9 cellular contexts compared by ENCODE assay signal in genomic region chr1:183195146-183195571, GRCh38. TPM values are rescaled to one million over a fixed set of nuclear protein-coding genes. Genes with fewer than 3 reads are reported as not detected.
DNase-seq lines count a peak whose midpoint lies in the region; ATAC-seq lines count a peak whose summit lies in the region.
"Had no signal": no experiment of that assay in that cellular context is flagged by ENCODE, and none has a peak within 500 bp of the region (broad histone marks: within the 10 kb centered on the region; RNA-seq: fewer than 3 reads in every experiment).

No MANE protein-coding gene starts in this region.

- peak overlapping the region; percentile 26 for H3K27ac Mint-ChIP-seq in activated CD8-positive, alpha-beta memory T cell treated with anti-CD3 and anti-CD28 coated beads, Interleukin-2, amount 10 ng/mL, durations not matched to agents 7 days and 5 days
- H3K27ac Mint-ChIP-seq in T-helper 17 cell: peak overlapping the region; percentile 86
- peak overlapping the region; percentile 86 for H3K27ac Mint-ChIP-seq in stimulated activated naive CD8-positive, alpha-beta T cell treated with anti-CD3 and anti-CD28 coated beads, Interleukin-15, Interleukin-2, amounts not matched to agents 100 ng/mL and 50 ng/mL, for 24 hours

- no peaks in the 10 kb centered on the region for H3K36me3 Mint-ChIP-seq in activated CD8-positive, alpha-beta memory T cell treated with anti-CD3 and anti-CD28 coated beads, Interleukin-2, amount 10 ng/mL, durations not matched to agents 7 days and 5 days
- H3K36me3 Mint-ChIP-seq in T-helper 17 cell (ENCODE audit: low read depth): peaks cover 12% of the 10 kb centered on the region
- H3K36me3 Mint-ChIP-seq in stimulated activated naive CD8-positive, alpha-beta T cell treated with anti-CD3 and anti-CD28 coated beads, Interleukin-15, Interleukin-2, amounts not matched to agents 100 ng/mL and 50 ng/mL, for 24 hours (ENCODE audit: low read depth): no peaks in the 10 kb centered on the region

- no peaks in the 10 kb centered on the region for H3K9me3 Mint-ChIP-seq in activated CD8-positive, alpha-beta memory T cell treated with anti-CD3 and anti-CD28 coated beads, Interleukin-2, amount 10 ng/mL, durations not matched to agents 7 days and 5 days (ENCODE audit: low read depth)
- no peaks in the 10 kb centered on the region for H3K9me3 Mint-ChIP-seq in stimulated activated naive CD8-positive, alpha-beta T cell treated with anti-CD3 and anti-CD28 coated beads, Interleukin-15, Interleukin-2, amounts not matched to agents 100 ng/mL and 50 ng/mL, for 24 hours

- peak; percentile 43 for ATAC-seq in activated CD8-positive, alpha-beta memory T cell treated with anti-CD3 and anti-CD28 coated beads, Interleukin-2, amount 10 ng/mL, durations not matched to agents 7 days and 5 days
- ATAC-seq in HG03039 (IDR thresholded peaks at IDR 0.05; ENCODE audit: unreplicated experiment): peak; percentile 34
- peak; percentile 23 for ATAC-seq in T-helper 17 cell
- no peak for ATAC-seq in left lobe of liver

- CTCF ChIA-PET in activated CD8-positive, alpha-beta memory T cell treated with anti-CD3 and anti-CD28 coated beads, Interleukin-2, amount 10 ng/mL, durations not matched to agents 7 days and 5 days (lab: Charles Lee): interaction anchor here (1.6 kb wide), 1 partner anchor 31 kb away, joined by 6 read pairs; no protein-coding TSS in a partner anchor

- H3K4me1 Mint-ChIP-seq in activated CD8-positive, alpha-beta memory T cell treated with anti-CD3 and anti-CD28 coated beads, Interleukin-2, amount 10 ng/mL, durations not matched to agents 7 days and 5 days: peaks cover 17% of the 10 kb centered on the region
- H3K4me1 Mint-ChIP-seq in T-helper 17 cell: peaks cover 10% of the 10 kb centered on the region
- H3K4me1 Mint-ChIP-seq in stimulated activated naive CD8-positive, alpha-beta T cell treated with anti-CD3 and anti-CD28 coated beads, Interleukin-15, Interleukin-2, amounts not matched to agents 100 ng/mL and 50 ng/mL, for 24 hours (ENCODE audit: low read depth): peaks cover 12% of the 10 kb centered on the region

- no peak for DNase-seq in activated CD8-positive, alpha-beta memory T cell treated with anti-CD3 and anti-CD28 coated beads, Interleukin-2, amount 10 ng/mL, durations not matched to agents 7 days and 5 days
- DNase-seq in activated CD8-positive, alpha-beta memory T cell treated with anti-CD3 and anti-CD28 coated beads, Interleukin-2, amount 50 U/mL, for 4 hours: no peak
- no peak for DNase-seq in T-helper 17 cell
- DNase-seq in left lobe of liver (ENCODE audit: low spot score): no peak
- no peak for DNase-seq in stimulated activated naive CD4-positive, alpha-beta T cell treated with Interleukin-2 at 50 U/mL for 16 hours (lab: John Stamatoyannopoulos, UW)
- DNase-seq in NCI-H1436 (lab: John Stamatoyannopoulos, UW): no peak
- DNase-seq: heart right ventricle had no signal

- no peaks in the 10 kb centered on the region for H3K9me3 ChIP-seq in T-helper 17 cell (ENCODE audit: control insufficient read depth, low read length, poor library complexity, severe bottlenecking)
- H3K9me3 ChIP-seq: heart right ventricle had no signal

- peaks cover 33% of the 10 kb centered on the region for H3K27me3 Mint-ChIP-seq in activated CD8-positive, alpha-beta memory T cell treated with anti-CD3 and anti-CD28 coated beads, Interleukin-2, amount 10 ng/mL, durations not matched to agents 7 days and 5 days
- peaks cover 23% of the 10 kb centered on the region for H3K27me3 Mint-ChIP-seq in T-helper 17 cell
- peaks cover 10% of the 10 kb centered on the region for H3K27me3 Mint-ChIP-seq in stimulated activated naive CD8-positive, alpha-beta T cell treated with anti-CD3 and anti-CD28 coated beads, Interleukin-15, Interleukin-2, amounts not matched to agents 100 ng/mL and 50 ng/mL, for 24 hours

- no peak overlapping the region for H3K4me3 Mint-ChIP-seq in activated CD8-positive, alpha-beta memory T cell treated with anti-CD3 and anti-CD28 coated beads, Interleukin-2, amount 10 ng/mL, durations not matched to agents 7 days and 5 days
- H3K4me3 Mint-ChIP-seq in T-helper 17 cell: peak overlapping the region; percentile 59
- peak overlapping the region; percentile 57 for H3K4me3 Mint-ChIP-seq in stimulated activated naive CD8-positive, alpha-beta T cell treated with anti-CD3 and anti-CD28 coated beads, Interleukin-15, Interleukin-2, amounts not matched to agents 100 ng/mL and 50 ng/mL, for 24 hours

RNA-seq across cellular contexts. Expression of gene LAMC2, which starts 9.1 kb away (rescaled TPM):
- not detected for total RNA-seq in activated CD8-positive, alpha-beta memory T cell treated with anti-CD3 and anti-CD28 coated beads, Interleukin-2, amount 10 ng/mL, durations not matched to agents 7 days and 5 days
- not detected for total RNA-seq in T-helper 17 cell
- 0.30 TPM for total RNA-seq in left lobe of liver

Comparison
In these comparisons a context has a peak if more than half of its experiments do, and no peak if none do; other contexts are left out.
1. H3K27ac Mint-ChIP-seq: peak in every context shown above with its lines; median percentile 86 in T-helper 17 cell; 86 in stimulated activated naive CD8-positive, alpha-beta T cell treated with anti-CD3 and anti-CD28 coated beads, Interleukin-15, Interleukin-2, amounts not matched to agents 100 ng/mL and 50 ng/mL, for 24 hours; 26 in activated CD8-positive, alpha-beta memory T cell treated with anti-CD3 and anti-CD28 coated beads, Interleukin-2, amount 10 ng/mL, durations not matched to agents 7 days and 5 days.